Comparison of ENCODE assay signal across 26 cellular contexts in the genomic region with DNA sequence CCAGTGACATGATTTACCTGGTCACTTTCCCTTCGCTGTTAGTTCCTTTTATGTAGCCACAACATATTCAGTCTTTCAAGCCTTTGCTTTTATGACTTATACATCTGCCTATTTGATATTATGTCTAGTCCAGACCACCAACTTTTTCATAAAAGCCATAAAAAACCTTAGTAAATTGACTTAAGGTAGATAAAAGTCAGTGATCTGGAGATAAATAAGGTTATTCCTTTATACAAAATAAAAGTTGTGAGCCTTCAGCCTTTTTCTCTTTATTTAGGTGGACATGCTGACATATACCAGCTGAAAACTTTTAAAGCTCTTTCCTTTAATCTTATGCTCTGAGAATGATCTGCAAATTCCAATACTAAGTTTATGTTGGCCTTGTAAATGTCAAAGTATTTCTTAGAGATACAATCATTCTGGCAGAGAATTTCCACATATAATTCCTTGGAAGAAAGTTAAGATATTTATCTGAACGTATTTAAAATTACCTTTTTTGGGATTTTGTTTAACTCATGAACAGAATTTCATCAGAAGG.
"Had no signal": no experiment of that assay in that cellular context is flagged by ENCODE, and none has a peak within 500 bp of the region (broad histone marks: within the 10 kb centered on the region; RNA-seq: fewer than 3 reads in every experiment).

No MANE protein-coding gene starts in this region.

- H3K27me3 ChIP-seq: stomach, suprapubic skin, testis, thyroid gland, tibial artery, tibial nerve, transverse colon, upper lobe of left lung, upper lobe of right lung, uterus, vagina had no signal

- DNase-seq: stimulated activated CD4-positive, alpha-beta T cell treated with anti-CD3 and anti-CD28 coated beads, Interleukin-2, amount 100 ng/mL, for 48 hours; stimulated activated CD4-positive, alpha-beta T cell treated with anti-CD3 and anti-CD28 coated beads, Interleukin-4, amount 100 ng/mL, for 1 hour; stimulated activated CD4-positive, alpha-beta T cell treated with anti-CD3 and anti-CD28 coated beads, Interleukin-4, amount 100 ng/mL, for 24 hours; stimulated activated CD8-positive, alpha-beta memory T cell treated with anti-CD3 and anti-CD28 coated beads, Interleukin-4, amount 100 ng/mL, for 48 hours; stimulated activated naive B cell treated with anti-CD40 and anti-IgM and Interleukin-4, amounts not matched to agents 10 μg/mL and 1 μg/mL and 100 μg/mL, for 72 hours; stimulated activated naive CD4-positive, alpha-beta T cell; stimulated activated naive CD4-positive, alpha-beta T cell treated with Interleukin-2 at 50 U/mL for 16 hours; stimulated activated naive CD8-positive, alpha-beta T cell treated with anti-CD3 and anti-CD28 coated beads, Interleukin-15, amount 100 ng/mL, for 72 hours; stimulated activated naive CD8-positive, alpha-beta T cell treated with anti-CD3 and anti-CD28 coated beads, Interleukin-15, Interleukin-2, amounts not matched to agents 100 U/mL and 50 U/mL, for 24 hours; stomach; substantia nigra; testis; thyroid gland; tibial artery; transverse colon; upper lobe of left lung; upper lobe of right lung; uterus had no signal

- H3K9me3 ChIP-seq: stomach, suprapubic skin, testis, thoracic aorta, thyroid gland, tibial artery, tibial nerve, transverse colon, upper lobe of left lung, upper lobe of right lung, uterus, vagina had no signal

- H3K27ac Mint-ChIP-seq: stimulated activated effector memory CD8-positive, alpha-beta T cell treated with anti-CD3 and anti-CD28 coated beads, Interleukin-12 subunit alpha, Interleukin-12 subunit beta, amount 100 ng/mL, for 72 hours; stimulated activated memory B cell treated with anti-CD40 and anti-IgM and Interleukin-4, amounts not matched to agents 10 μg/mL and 1 μg/mL and 100 μg/mL, for 72 hours; stimulated activated naive B cell treated with anti-CD40 and anti-IgM and Interleukin-4, amounts not matched to agents 10 μg/mL and 1 μg/mL and 100 μg/mL, for 72 hours; stimulated activated naive CD8-positive, alpha-beta T cell treated with anti-CD3 and anti-CD28 coated beads, Interleukin-15, amount 100 ng/mL, for 72 hours; stimulated activated naive CD8-positive, alpha-beta T cell treated with anti-CD3 and anti-CD28 coated beads, Interleukin-15, Interleukin-2, amounts not matched to agents 100 ng/mL and 50 ng/mL, for 24 hours; type B pancreatic cell had no signal

- H3K9me3 Mint-ChIP-seq: stimulated activated naive CD8-positive, alpha-beta T cell treated with anti-CD3 and anti-CD28 coated beads, Interleukin-15, amount 100 ng/mL, for 72 hours; stimulated activated naive CD8-positive, alpha-beta T cell treated with anti-CD3 and anti-CD28 coated beads, Interleukin-15, Interleukin-2, amounts not matched to agents 100 ng/mL and 50 ng/mL, for 24 hours; type B pancreatic cell had no signal

- H3K4me3 Mint-ChIP-seq: stimulated activated effector memory CD8-positive, alpha-beta T cell treated with anti-CD3 and anti-CD28 coated beads, Interleukin-12 subunit alpha, Interleukin-12 subunit beta, amount 100 ng/mL, for 72 hours; stimulated activated memory B cell treated with anti-CD40 and anti-IgM and Interleukin-4, amounts not matched to agents 10 μg/mL and 1 μg/mL and 100 μg/mL, for 72 hours; stimulated activated naive B cell treated with anti-CD40 and anti-IgM and Interleukin-4, amounts not matched to agents 10 μg/mL and 1 μg/mL and 100 μg/mL, for 72 hours; stimulated activated naive CD8-positive, alpha-beta T cell treated with anti-CD3 and anti-CD28 coated beads, Interleukin-15, amount 100 ng/mL, for 72 hours; stimulated activated naive CD8-positive, alpha-beta T cell treated with anti-CD3 and anti-CD28 coated beads, Interleukin-15, Interleukin-2, amounts not matched to agents 100 ng/mL and 50 ng/mL, for 24 hours; type B pancreatic cell had no signal

- H3K36me3 Mint-ChIP-seq: stimulated activated effector memory CD8-positive, alpha-beta T cell treated with anti-CD3 and anti-CD28 coated beads, Interleukin-12 subunit alpha, Interleukin-12 subunit beta, amount 100 ng/mL, for 72 hours; stimulated activated memory B cell treated with anti-CD40 and anti-IgM and Interleukin-4, amounts not matched to agents 10 μg/mL and 1 μg/mL and 100 μg/mL, for 72 hours; stimulated activated naive B cell treated with anti-CD40 and anti-IgM and Interleukin-4, amounts not matched to agents 10 μg/mL and 1 μg/mL and 100 μg/mL, for 72 hours; type B pancreatic cell had no signal

- H3K36me3 ChIP-seq: stomach, suprapubic skin, thoracic aorta, thyroid gland, tibial artery, tibial nerve, transverse colon, upper lobe of left lung, upper lobe of right lung, uterus, vagina had no signal

- H3K4me3 ChIP-seq: stomach, suprapubic skin, testis, thoracic aorta, thyroid gland, tibial artery, tibial nerve, transverse colon, upper lobe of left lung, upper lobe of right lung, uterus, vagina had no signal

- H3K27ac ChIP-seq: stomach, suprapubic skin, testis, thoracic aorta, thyroid gland, tibial artery, tibial nerve, transverse colon, upper lobe of left lung, upper lobe of right lung, uterus, vagina had no signal

- H3K4me1 Mint-ChIP-seq: stimulated activated effector memory CD8-positive, alpha-beta T cell treated with anti-CD3 and anti-CD28 coated beads, Interleukin-12 subunit alpha, Interleukin-12 subunit beta, amount 100 ng/mL, for 72 hours; stimulated activated memory B cell treated with anti-CD40 and anti-IgM and Interleukin-4, amounts not matched to agents 10 μg/mL and 1 μg/mL and 100 μg/mL, for 72 hours; stimulated activated naive B cell treated with anti-CD40 and anti-IgM and Interleukin-4, amounts not matched to agents 10 μg/mL and 1 μg/mL and 100 μg/mL, for 72 hours; stimulated activated naive CD8-positive, alpha-beta T cell treated with anti-CD3 and anti-CD28 coated beads, Interleukin-15, amount 100 ng/mL, for 72 hours had no signal

- ATAC-seq: stimulated activated effector memory CD8-positive, alpha-beta T cell treated with anti-CD3 and anti-CD28 coated beads, Interleukin-12 subunit alpha, Interleukin-12 subunit beta, amount 100 ng/mL, for 72 hours; stimulated activated memory B cell treated with anti-CD40 and anti-IgM and Interleukin-4, amounts not matched to agents 10 μg/mL and 1 μg/mL and 100 μg/mL, for 72 hours; stimulated activated naive B cell treated with anti-CD40 and anti-IgM and Interleukin-4, amounts not matched to agents 10 μg/mL and 1 μg/mL and 100 μg/mL, for 72 hours; stimulated activated naive CD8-positive, alpha-beta T cell treated with anti-CD3 and anti-CD28 coated beads, Interleukin-15, amount 100 ng/mL, for 72 hours; stimulated activated naive CD8-positive, alpha-beta T cell treated with anti-CD3 and anti-CD28 coated beads, Interleukin-15, Interleukin-2, amounts not matched to agents 100 U/mL and 50 U/mL, for 24 hours; upper lobe of right lung had no signal

- H3K27me3 Mint-ChIP-seq: stimulated activated memory B cell treated with anti-CD40 and anti-IgM and Interleukin-4, amounts not matched to agents 10 μg/mL and 1 μg/mL and 100 μg/mL, for 72 hours; stimulated activated naive B cell treated with anti-CD40 and anti-IgM and Interleukin-4, amounts not matched to agents 10 μg/mL and 1 μg/mL and 100 μg/mL, for 72 hours; stimulated activated naive CD8-positive, alpha-beta T cell treated with anti-CD3 and anti-CD28 coated beads, Interleukin-15, amount 100 ng/mL, for 72 hours; stimulated activated naive CD8-positive, alpha-beta T cell treated with anti-CD3 and anti-CD28 coated beads, Interleukin-15, Interleukin-2, amounts not matched to agents 100 ng/mL and 50 ng/mL, for 24 hours; type B pancreatic cell had no signal

- H3K4me1 ChIP-seq: stomach, suprapubic skin, testis, thyroid gland, tibial artery, tibial nerve, transverse colon, upper lobe of left lung, upper lobe of right lung, uterus, vagina had no signal
